In the genomic region with DNA sequence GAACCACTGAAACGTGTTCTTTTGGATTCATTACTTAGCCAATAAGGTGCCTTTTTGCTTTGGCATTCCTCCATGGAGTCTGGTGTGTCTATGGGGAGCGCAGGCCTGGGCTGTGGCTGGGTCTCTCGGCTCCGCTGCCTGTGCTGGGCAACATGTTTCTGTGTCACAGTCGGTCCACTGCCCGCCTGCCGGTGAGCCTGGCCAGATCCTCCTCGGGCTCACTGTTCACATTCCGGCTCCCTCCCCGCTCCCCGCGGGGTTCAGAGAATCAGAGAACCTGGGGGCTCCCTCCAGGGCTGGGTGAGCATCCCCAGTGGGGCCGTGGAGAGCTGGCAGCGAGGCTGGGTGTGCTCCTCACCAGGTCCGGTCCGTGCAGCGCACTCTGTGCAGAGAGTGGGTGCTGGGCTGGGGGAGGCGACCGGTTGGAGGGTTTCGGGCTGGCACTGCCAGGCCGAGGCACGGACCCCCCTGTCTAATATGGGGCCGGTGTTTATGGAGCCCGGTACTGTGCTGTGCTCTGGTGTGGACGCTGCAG, we compare ENCODE assay signal across 21 cellular contexts.
"Had no signal": no experiment of that assay in that cellular context is flagged by ENCODE, and none has a peak within 500 bp of the region (broad histone marks: within the 10 kb centered on the region; RNA-seq: fewer than 3 reads in every experiment).

No MANE protein-coding gene starts in this region.

- H2AFZ ChIP-seq: parathyroid adenoma had no signal

- H3K4me1 ChIP-seq: colonic mucosa, parathyroid adenoma had no signal

- H3K4me3 ChIP-seq: colonic mucosa, heart left ventricle, left ventricle myocardium inferior, suprapubic skin, upper lobe of left lung had no signal

- H3K27ac Mint-ChIP-seq: activated CD8-positive, alpha-beta memory T cell treated with anti-CD3 and anti-CD28 coated beads, Interleukin-2, amount 10 ng/mL, durations not matched to agents 7 days and 5 days; activated naive CD8-positive, alpha-beta T cell treated with anti-CD3 and anti-CD28 coated beads, Interleukin-2, amount 50 U/mL, for 24 hours; stimulated activated memory B cell treated with anti-CD40 and anti-IgM and Interleukin-4, amounts not matched to agents 10 μg/mL and 1 μg/mL and 100 μg/mL, for 72 hours had no signal

- FAIRE-seq: bronchial epithelial cell, endothelial cell of umbilical vein, islet of Langerhans, small intestine had no signal

- H3K27ac ChIP-seq: ascending aorta, colonic mucosa, heart left ventricle, left ventricle myocardium inferior, parathyroid adenoma, suprapubic skin, upper lobe of left lung had no signal

- H3K9ac ChIP-seq: parathyroid adenoma had no signal

- H3K9me3 Mint-ChIP-seq: neural crest cell had no signal

- ATAC-seq: activated CD8-positive, alpha-beta memory T cell treated with anti-CD3 and anti-CD28 coated beads, Interleukin-2, amount 10 ng/mL, durations not matched to agents 7 days and 5 days; activated naive CD8-positive, alpha-beta T cell treated with anti-CD3 and anti-CD28 coated beads, Interleukin-2, amount 50 U/mL, for 24 hours; stimulated activated memory B cell treated with anti-CD40 and anti-IgM and Interleukin-4, amounts not matched to agents 10 μg/mL and 1 μg/mL and 100 μg/mL, for 72 hours had no signal

- H3K9me3 ChIP-seq: ascending aorta, colonic mucosa, heart left ventricle, left ventricle myocardium inferior, suprapubic skin, upper lobe of left lung had no signal

- H3K27me3 ChIP-seq: ascending aorta, colonic mucosa, heart left ventricle, suprapubic skin, upper lobe of left lung had no signal

- DNase-seq: activated CD4-positive, alpha-beta T cell treated with anti-CD3 and anti-CD28 coated beads for 1 hour; activated CD4-positive, alpha-beta T cell treated with anti-CD3 and anti-CD28 coated beads, Interleukin-2, amount 50 U/mL, for 48 hours; activated CD8-positive, alpha-beta memory T cell treated with anti-CD3 and anti-CD28 coated beads, Interleukin-2, amount 10 ng/mL, durations not matched to agents 7 days and 5 days; activated naive CD4-positive, alpha-beta T cell treated with Interleukin-2 at 50 U/mL for 16 hours; activated naive CD8-positive, alpha-beta T cell treated with anti-CD3 and anti-CD28 coated beads, Interleukin-2, amount 50 U/mL, for 24 hours; colonic mucosa; effector CD4-positive, alpha-beta T cell; foreskin melanocyte; left ventricle myocardium inferior; mesendoderm; small intestine had no signal

- H3K36me3 ChIP-seq: ascending aorta, colonic mucosa, heart left ventricle, left ventricle myocardium inferior, suprapubic skin had no signal

- H3K27me3 Mint-ChIP-seq: activated CD8-positive, alpha-beta memory T cell treated with anti-CD3 and anti-CD28 coated beads, Interleukin-2, amount 10 ng/mL, durations not matched to agents 7 days and 5 days; activated naive CD8-positive, alpha-beta T cell treated with anti-CD3 and anti-CD28 coated beads, Interleukin-2, amount 50 U/mL, for 24 hours; stimulated activated memory B cell treated with anti-CD40 and anti-IgM and Interleukin-4, amounts not matched to agents 10 μg/mL and 1 μg/mL and 100 μg/mL, for 72 hours had no signal

- H3K4me3 Mint-ChIP-seq: activated CD8-positive, alpha-beta memory T cell treated with anti-CD3 and anti-CD28 coated beads, Interleukin-2, amount 10 ng/mL, durations not matched to agents 7 days and 5 days; activated naive CD8-positive, alpha-beta T cell treated with anti-CD3 and anti-CD28 coated beads, Interleukin-2, amount 50 U/mL, for 24 hours; neural crest cell; stimulated activated memory B cell treated with anti-CD40 and anti-IgM and Interleukin-4, amounts not matched to agents 10 μg/mL and 1 μg/mL and 100 μg/mL, for 72 hours had no signal
